1 cellular context compared by ENCODE assay signal in the genomic region with DNA sequence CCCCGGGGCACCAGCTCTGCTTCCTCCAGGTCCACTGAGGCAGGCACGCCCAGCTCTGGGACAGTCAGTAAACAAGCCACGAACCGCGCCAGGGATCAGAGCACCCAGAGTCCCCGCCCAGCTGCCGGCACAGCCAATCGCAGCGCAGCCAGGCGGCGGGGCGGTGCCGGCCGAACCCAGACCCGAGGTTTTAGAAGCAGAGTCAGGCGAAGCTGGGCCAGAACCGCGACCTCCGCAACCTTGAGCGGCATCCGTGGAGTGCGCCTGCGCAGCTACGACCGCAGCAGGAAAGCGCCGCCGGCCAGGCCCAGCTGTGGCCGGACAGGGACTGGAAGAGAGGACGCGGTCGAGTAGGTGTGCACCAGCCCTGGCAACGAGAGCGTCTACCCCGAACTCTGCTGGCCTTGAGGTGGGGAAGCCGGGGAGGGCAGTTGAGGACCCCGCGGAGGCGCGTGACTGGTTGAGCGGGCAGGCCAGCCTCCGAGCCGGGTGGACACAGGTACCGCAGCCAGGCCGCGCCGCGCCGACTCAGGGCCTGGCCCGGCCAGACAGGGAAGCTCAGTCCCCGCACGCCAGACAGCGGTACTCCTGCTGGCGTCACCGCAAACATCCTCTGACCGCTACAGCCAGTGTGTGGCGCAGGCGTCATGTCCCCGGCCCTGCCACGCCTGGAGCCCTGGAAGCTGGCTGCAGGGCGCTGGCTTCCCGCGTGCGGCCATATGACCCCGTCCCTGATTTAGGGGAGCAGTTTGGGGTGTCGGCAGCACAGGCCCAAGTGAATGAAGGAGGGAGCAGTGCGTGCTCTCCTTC.
TF ChIP-seq lines count a peak whose summit lies in the region.

A gene (plus strand): TSS at position 220 of the 810 bp plus-strand sequence. CDS start 1,485 bp downstream, outside the sequence.

TF ChIP-seq in K562, 482 proteins besides CTCF, POLR2A, EP300 and RAD21 (continued from another document and continues in another):
- TF ChIP-seq HDAC8 (tag; IDR thresholded peaks at IDR 0.05) (no peak), POLR2H (tag; IDR thresholded peaks at IDR 0.05; ENCODE audit: low read depth) (peak; percentile 83), MEIS2 (IDR thresholded peaks at IDR 0.05; ENCODE audit: partially characterized antibody) (peak; percentile 43), MTA3 (IDR thresholded peaks at IDR 0.05; ENCODE audit: borderline replicate concordance) (no peak; the same call in 1 of the 2 replicates), FOXK2 (conservative IDR thresholded peaks at IDR 0.05 in 1 of 2, IDR thresholded peaks at IDR 0.05 in 1 of 2; ENCODE audit: low read depth in 2 of 2) (peak; percentile 87 to 92), PHF20 (IDR thresholded peaks at IDR 0.05; ENCODE audit: partially characterized antibody) (peak; percentile 24), DPF2 (IDR thresholded peaks at IDR 0.05) (no peak; the same call in 1 of the 2 replicates), TGIF2 (CRISPR knock-in tag; IDR thresholded peaks at IDR 0.05) (0 out of 2 replicates have a peak, but pooled peaks have one; percentile 34), POLR2B (IDR thresholded peaks at IDR 0.05; ENCODE audit: low read depth, partially characterized antibody) (peak; percentile 78), CTBP1 (IDR thresholded peaks at IDR 0.05; ENCODE audit: borderline replicate concordance) (peak; percentile 76), XRCC4 (IDR thresholded peaks at IDR 0.05; ENCODE audit: extremely low read depth, insufficient read depth, insufficient read length) (no peak), SRF (CRISPR knock-in tag; IDR thresholded peaks at IDR 0.05) (no peak), ETV5 (CRISPR knock-in tag; IDR thresholded peaks at IDR 0.05; ENCODE audit: low read depth) (peak; percentile 69), HDAC3 (IDR thresholded peaks at IDR 0.05; ENCODE audit: borderline replicate concordance, partially characterized antibody) (no peak), SRSF7 (optimal IDR thresholded peaks at IDR 0.05; ENCODE audit: low read depth, low read length) (no peak), ZNF146 (CRISPR knock-in tag; IDR thresholded peaks at IDR 0.05; ENCODE audit: unreplicated experiment) (no peak), ZNF3 (CRISPR knock-in tag; IDR thresholded peaks at IDR 0.05) (no peak), CREM (IDR thresholded peaks at IDR 0.05; ENCODE audit: low read depth) (peak; percentile 88), NRF1 (conservative IDR thresholded peaks at IDR 0.05 in 1 of 2, IDR thresholded peaks at IDR 0.05 in 1 of 2) (peak; percentile 92 to 94), YY1 (IDR thresholded peaks at IDR 0.05; ENCODE audit: borderline replicate concordance in 1 of 3, control insufficient read depth in 1 of 3, extremely low read depth in 1 of 3, insufficient read depth in 3 of 3, insufficient read length in 1 of 3, insufficient replicate concordance in 2 of 3, low read depth in 1 of 3, low read length in 2 of 3) (peak in 2 of 3 experiments; percentile 34 to 53), U2AF1 (optimal IDR thresholded peaks at IDR 0.05; ENCODE audit: low read depth, low read length) (peak; percentile 38), LCOR (CRISPR knock-in tag; IDR thresholded peaks at IDR 0.05) (peak; percentile 79), GTF2E2 (tag; IDR thresholded peaks at IDR 0.05) (0 out of 2 replicates have a peak, but pooled peaks have one; percentile 38), ZFP1 (CRISPR knock-in tag; IDR thresholded peaks at IDR 0.05) (no peak), ZNF696 (CRISPR knock-in tag; conservative IDR thresholded peaks at IDR 0.05) (no peak), FOXA1 (IDR thresholded peaks at IDR 0.05; ENCODE audit: borderline replicate concordance) (no peak), HMGN3 (IDR thresholded peaks at IDR 0.05; ENCODE audit: borderline replicate concordance, extremely low read depth, insufficient read length, low read depth, low read length) (peak; percentile 31), HDAC1 (IDR thresholded peaks at IDR 0.05) (peak in 1 of 2 experiments; percentile 31; a peak in 1 of 4 replicates), GABPB1 (CRISPR knock-in tag; IDR thresholded peaks at IDR 0.05) (peak; percentile 74), ZBTB7A (IDR thresholded peaks at IDR 0.05; ENCODE audit: borderline replicate concordance, control insufficient read depth, low read depth, low read length) (peak; percentile 33; the same call in 1 of the 2 replicates), ESRRA (IDR thresholded peaks at IDR 0.05; ENCODE audit: borderline replicate concordance, low read depth) (peak; percentile 93), ZNF76 (CRISPR knock-in tag; IDR thresholded peaks at IDR 0.05; ENCODE audit: borderline replicate concordance) (no peak)
- TF ChIP-seq, protein P1, sequence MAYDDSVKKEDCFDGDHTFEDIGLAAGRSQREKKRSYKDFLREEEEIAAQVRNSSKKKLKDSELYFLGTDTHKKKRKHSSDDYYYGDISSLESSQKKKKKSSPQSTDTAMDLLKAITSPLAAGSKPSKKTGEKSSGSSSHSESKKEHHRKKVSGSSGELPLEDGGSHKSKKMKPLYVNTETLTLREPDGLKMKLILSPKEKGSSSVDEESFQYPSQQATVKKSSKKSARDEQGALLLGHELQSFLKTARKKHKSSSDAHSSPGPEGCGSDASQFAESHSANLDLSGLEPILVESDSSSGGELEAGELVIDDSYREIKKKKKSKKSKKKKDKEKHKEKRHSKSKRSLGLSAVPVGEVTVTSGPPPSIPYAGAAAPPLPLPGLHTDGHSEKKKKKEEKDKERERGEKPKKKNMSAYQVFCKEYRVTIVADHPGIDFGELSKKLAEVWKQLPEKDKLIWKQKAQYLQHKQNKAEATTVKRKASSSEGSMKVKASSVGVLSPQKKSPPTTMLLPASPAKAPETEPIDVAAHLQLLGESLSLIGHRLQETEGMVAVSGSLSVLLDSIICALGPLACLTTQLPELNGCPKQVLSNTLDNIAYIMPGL (CRISPR knock-in tag; IDR thresholded peaks at IDR 0.05), result peak; percentile 66; the same call in 1 of the 2 replicates
- TF ChIP-seq, protein P2, sequence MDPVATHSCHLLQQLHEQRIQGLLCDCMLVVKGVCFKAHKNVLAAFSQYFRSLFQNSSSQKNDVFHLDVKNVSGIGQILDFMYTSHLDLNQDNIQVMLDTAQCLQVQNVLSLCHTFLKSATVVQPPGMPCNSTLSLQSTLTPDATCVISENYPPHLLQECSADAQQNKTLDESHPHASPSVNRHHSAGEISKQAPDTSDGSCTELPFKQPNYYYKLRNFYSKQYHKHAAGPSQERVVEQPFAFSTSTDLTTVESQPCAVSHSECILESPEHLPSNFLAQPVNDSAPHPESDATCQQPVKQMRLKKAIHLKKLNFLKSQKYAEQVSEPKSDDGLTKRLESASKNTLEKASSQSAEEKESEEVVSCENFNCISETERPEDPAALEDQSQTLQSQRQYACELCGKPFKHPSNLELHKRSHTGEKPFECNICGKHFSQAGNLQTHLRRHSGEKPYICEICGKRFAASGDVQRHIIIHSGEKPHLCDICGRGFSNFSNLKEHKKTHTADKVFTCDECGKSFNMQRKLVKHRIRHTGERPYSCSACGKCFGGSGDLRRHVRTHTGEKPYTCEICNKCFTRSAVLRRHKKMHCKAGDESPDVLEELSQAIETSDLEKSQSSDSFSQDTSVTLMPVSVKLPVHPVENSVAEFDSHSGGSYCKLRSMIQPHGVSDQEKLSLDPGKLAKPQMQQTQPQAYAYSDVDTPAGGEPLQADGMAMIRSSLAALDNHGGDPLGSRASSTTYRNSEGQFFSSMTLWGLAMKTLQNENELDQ (CRISPR knock-in tag; IDR thresholded peaks at IDR 0.05; ENCODE audit: borderline replicate concordance), result no peak
- TF ChIP-seq, protein P3, sequence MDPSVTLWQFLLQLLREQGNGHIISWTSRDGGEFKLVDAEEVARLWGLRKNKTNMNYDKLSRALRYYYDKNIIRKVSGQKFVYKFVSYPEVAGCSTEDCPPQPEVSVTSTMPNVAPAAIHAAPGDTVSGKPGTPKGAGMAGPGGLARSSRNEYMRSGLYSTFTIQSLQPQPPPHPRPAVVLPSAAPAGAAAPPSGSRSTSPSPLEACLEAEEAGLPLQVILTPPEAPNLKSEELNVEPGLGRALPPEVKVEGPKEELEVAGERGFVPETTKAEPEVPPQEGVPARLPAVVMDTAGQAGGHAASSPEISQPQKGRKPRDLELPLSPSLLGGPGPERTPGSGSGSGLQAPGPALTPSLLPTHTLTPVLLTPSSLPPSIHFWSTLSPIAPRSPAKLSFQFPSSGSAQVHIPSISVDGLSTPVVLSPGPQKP (CRISPR knock-in tag; IDR thresholded peaks at IDR 0.05), result no peak
- TF ChIP-seq, protein P4, sequence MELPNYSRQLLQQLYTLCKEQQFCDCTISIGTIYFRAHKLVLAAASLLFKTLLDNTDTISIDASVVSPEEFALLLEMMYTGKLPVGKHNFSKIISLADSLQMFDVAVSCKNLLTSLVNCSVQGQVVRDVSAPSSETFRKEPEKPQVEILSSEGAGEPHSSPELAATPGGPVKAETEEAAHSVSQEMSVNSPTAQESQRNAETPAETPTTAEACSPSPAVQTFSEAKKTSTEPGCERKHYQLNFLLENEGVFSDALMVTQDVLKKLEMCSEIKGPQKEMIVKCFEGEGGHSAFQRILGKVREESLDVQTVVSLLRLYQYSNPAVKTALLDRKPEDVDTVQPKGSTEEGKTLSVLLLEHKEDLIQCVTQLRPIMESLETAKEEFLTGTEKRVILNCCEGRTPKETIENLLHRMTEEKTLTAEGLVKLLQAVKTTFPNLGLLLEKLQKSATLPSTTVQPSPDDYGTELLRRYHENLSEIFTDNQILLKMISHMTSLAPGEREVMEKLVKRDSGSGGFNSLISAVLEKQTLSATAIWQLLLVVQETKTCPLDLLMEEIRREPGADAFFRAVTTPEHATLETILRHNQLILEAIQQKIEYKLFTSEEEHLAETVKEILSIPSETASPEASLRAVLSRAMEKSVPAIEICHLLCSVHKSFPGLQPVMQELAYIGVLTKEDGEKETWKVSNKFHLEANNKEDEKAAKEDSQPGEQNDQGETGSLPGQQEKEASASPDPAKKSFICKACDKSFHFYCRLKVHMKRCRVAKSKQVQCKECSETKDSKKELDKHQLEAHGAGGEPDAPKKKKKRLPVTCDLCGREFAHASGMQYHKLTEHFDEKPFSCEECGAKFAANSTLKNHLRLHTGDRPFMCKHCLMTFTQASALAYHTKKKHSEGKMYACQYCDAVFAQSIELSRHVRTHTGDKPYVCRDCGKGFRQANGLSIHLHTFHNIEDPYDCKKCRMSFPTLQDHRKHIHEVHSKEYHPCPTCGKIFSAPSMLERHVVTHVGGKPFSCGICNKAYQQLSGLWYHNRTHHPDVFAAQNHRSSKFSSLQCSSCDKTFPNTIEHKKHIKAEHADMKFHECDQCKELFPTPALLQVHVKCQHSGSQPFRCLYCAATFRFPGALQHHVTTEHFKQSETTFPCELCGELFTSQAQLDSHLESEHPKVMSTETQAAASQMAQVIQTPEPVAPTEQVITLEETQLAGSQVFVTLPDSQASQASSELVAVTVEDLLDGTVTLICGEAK (IDR thresholded peaks at IDR 0.05), result peak; percentile 20; the same call in 1 of the 2 replicates
- TF ChIP-seq, protein P4 (CRISPR knock-in tag; IDR thresholded peaks at IDR 0.05), result no peak
- TF ChIP-seq, protein P5, sequence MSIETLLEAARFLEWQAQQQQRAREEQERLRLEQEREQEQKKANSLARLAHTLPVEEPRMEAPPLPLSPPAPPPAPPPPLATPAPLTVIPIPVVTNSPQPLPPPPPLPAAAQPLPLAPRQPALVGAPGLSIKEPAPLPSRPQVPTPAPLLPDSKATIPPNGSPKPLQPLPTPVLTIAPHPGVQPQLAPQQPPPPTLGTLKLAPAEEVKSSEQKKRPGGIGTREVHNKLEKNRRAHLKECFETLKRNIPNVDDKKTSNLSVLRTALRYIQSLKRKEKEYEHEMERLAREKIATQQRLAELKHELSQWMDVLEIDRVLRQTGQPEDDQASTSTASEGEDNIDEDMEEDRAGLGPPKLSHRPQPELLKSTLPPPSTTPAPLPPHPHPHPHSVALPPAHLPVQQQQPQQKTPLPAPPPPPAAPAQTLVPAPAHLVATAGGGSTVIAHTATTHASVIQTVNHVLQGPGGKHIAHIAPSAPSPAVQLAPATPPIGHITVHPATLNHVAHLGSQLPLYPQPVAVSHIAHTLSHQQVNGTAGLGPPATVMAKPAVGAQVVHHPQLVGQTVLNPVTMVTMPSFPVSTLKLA (conservative IDR thresholded peaks at IDR 0.05), result peak in 1 of 2 experiments; percentile 69; a peak in 3 of 4 replicates
- TF ChIP-seq, protein P6, sequence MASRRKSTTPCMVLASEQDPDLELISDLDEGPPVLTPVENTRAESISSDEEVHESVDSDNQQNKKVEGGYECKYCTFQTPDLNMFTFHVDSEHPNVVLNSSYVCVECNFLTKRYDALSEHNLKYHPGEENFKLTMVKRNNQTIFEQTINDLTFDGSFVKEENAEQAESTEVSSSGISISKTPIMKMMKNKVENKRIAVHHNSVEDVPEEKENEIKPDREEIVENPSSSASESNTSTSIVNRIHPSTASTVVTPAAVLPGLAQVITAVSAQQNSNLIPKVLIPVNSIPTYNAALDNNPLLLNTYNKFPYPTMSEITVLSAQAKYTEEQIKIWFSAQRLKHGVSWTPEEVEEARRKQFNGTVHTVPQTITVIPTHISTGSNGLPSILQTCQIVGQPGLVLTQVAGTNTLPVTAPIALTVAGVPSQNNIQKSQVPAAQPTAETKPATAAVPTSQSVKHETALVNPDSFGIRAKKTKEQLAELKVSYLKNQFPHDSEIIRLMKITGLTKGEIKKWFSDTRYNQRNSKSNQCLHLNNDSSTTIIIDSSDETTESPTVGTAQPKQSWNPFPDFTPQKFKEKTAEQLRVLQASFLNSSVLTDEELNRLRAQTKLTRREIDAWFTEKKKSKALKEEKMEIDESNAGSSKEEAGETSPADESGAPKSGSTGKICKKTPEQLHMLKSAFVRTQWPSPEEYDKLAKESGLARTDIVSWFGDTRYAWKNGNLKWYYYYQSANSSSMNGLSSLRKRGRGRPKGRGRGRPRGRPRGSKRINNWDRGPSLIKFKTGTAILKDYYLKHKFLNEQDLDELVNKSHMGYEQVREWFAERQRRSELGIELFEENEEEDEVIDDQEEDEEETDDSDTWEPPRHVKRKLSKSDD (conservative IDR thresholded peaks at IDR 0.05; ENCODE audit: low read length), result no peak
